ENCODE assay signal across 31 cellular contexts in genomic region chr4:87608229-87608628, GRCh38. TPM values are rescaled to one million over a fixed set of nuclear protein-coding genes. Genes with fewer than 3 reads are reported as not detected.
"Had no signal": no experiment of that assay in that cellular context is flagged by ENCODE, and none has a peak within 500 bp of the region (broad histone marks: within the 10 kb centered on the region; RNA-seq: fewer than 3 reads in every experiment).

Gene DSPP (plus strand): TSS chr4:87608529. CDS start chr4:87610909, 2,380 bp downstream.

- H3K27ac ChIP-seq: stomach, suprapubic skin, testis, thoracic aorta, thyroid gland, tibial artery, tibial nerve, transverse colon, upper lobe of left lung, upper lobe of right lung, uterus, vagina had no signal

- H3K27me3 Mint-ChIP-seq: stimulated activated memory B cell treated with anti-CD40 and anti-IgM and Interleukin-4, amounts not matched to agents 10 μg/mL and 1 μg/mL and 100 μg/mL, for 72 hours; stimulated activated naive B cell treated with anti-CD40 and anti-IgM and Interleukin-4, amounts not matched to agents 10 μg/mL and 1 μg/mL and 100 μg/mL, for 72 hours; stimulated activated naive CD8-positive, alpha-beta T cell treated with anti-CD3 and anti-CD28 coated beads, Interleukin-15, amount 100 ng/mL, for 72 hours; type B pancreatic cell had no signal

- ATAC-seq: stimulated activated effector memory CD8-positive, alpha-beta T cell treated with anti-CD3 and anti-CD28 coated beads, Interleukin-12 subunit alpha, Interleukin-12 subunit beta, amount 100 ng/mL, for 72 hours; stimulated activated memory B cell treated with anti-CD40 and anti-IgM and Interleukin-4, amounts not matched to agents 10 μg/mL and 1 μg/mL and 100 μg/mL, for 72 hours; stimulated activated naive B cell treated with anti-CD40 and anti-IgM and Interleukin-4, amounts not matched to agents 10 μg/mL and 1 μg/mL and 100 μg/mL, for 72 hours; stimulated activated naive CD8-positive, alpha-beta T cell treated with anti-CD3 and anti-CD28 coated beads, Interleukin-15, amount 100 ng/mL, for 72 hours; stimulated activated naive CD8-positive, alpha-beta T cell treated with anti-CD3 and anti-CD28 coated beads, Interleukin-15, Interleukin-2, amounts not matched to agents 100 U/mL and 50 U/mL, for 24 hours; upper lobe of right lung had no signal

- H3K4me3 ChIP-seq: stomach, suprapubic skin, testis, thoracic aorta, thyroid gland, tibial artery, tibial nerve, transverse colon, upper lobe of left lung, upper lobe of right lung, uterus, vagina had no signal

- H3K4me3 Mint-ChIP-seq: stimulated activated effector memory CD8-positive, alpha-beta T cell treated with anti-CD3 and anti-CD28 coated beads, Interleukin-12 subunit alpha, Interleukin-12 subunit beta, amount 100 ng/mL, for 72 hours; stimulated activated memory B cell treated with anti-CD40 and anti-IgM and Interleukin-4, amounts not matched to agents 10 μg/mL and 1 μg/mL and 100 μg/mL, for 72 hours; stimulated activated naive B cell treated with anti-CD40 and anti-IgM and Interleukin-4, amounts not matched to agents 10 μg/mL and 1 μg/mL and 100 μg/mL, for 72 hours; stimulated activated naive CD8-positive, alpha-beta T cell treated with anti-CD3 and anti-CD28 coated beads, Interleukin-15, amount 100 ng/mL, for 72 hours; stimulated activated naive CD8-positive, alpha-beta T cell treated with anti-CD3 and anti-CD28 coated beads, Interleukin-15, Interleukin-2, amounts not matched to agents 100 ng/mL and 50 ng/mL, for 24 hours; type B pancreatic cell had no signal

- H3K27ac Mint-ChIP-seq: stimulated activated effector memory CD8-positive, alpha-beta T cell treated with anti-CD3 and anti-CD28 coated beads, Interleukin-12 subunit alpha, Interleukin-12 subunit beta, amount 100 ng/mL, for 72 hours; stimulated activated memory B cell treated with anti-CD40 and anti-IgM and Interleukin-4, amounts not matched to agents 10 μg/mL and 1 μg/mL and 100 μg/mL, for 72 hours; stimulated activated naive B cell treated with anti-CD40 and anti-IgM and Interleukin-4, amounts not matched to agents 10 μg/mL and 1 μg/mL and 100 μg/mL, for 72 hours; stimulated activated naive CD8-positive, alpha-beta T cell treated with anti-CD3 and anti-CD28 coated beads, Interleukin-15, amount 100 ng/mL, for 72 hours; stimulated activated naive CD8-positive, alpha-beta T cell treated with anti-CD3 and anti-CD28 coated beads, Interleukin-15, Interleukin-2, amounts not matched to agents 100 ng/mL and 50 ng/mL, for 24 hours; type B pancreatic cell had no signal

- H3K27me3 ChIP-seq: stomach, suprapubic skin, testis, thyroid gland, tibial artery, tibial nerve, transverse colon, upper lobe of left lung, upper lobe of right lung, uterus, vagina had no signal

- H3K4me1 ChIP-seq: stomach, suprapubic skin, testis, thyroid gland, tibial artery, tibial nerve, transverse colon, upper lobe of left lung, upper lobe of right lung, uterus, vagina had no signal

- H3K9me3 Mint-ChIP-seq: stimulated activated effector memory CD8-positive, alpha-beta T cell treated with anti-CD3 and anti-CD28 coated beads, Interleukin-12 subunit alpha, Interleukin-12 subunit beta, amount 100 ng/mL, for 72 hours; stimulated activated memory B cell treated with anti-CD40 and anti-IgM and Interleukin-4, amounts not matched to agents 10 μg/mL and 1 μg/mL and 100 μg/mL, for 72 hours; stimulated activated naive B cell treated with anti-CD40 and anti-IgM and Interleukin-4, amounts not matched to agents 10 μg/mL and 1 μg/mL and 100 μg/mL, for 72 hours; stimulated activated naive CD8-positive, alpha-beta T cell treated with anti-CD3 and anti-CD28 coated beads, Interleukin-15, amount 100 ng/mL, for 72 hours; stimulated activated naive CD8-positive, alpha-beta T cell treated with anti-CD3 and anti-CD28 coated beads, Interleukin-15, Interleukin-2, amounts not matched to agents 100 ng/mL and 50 ng/mL, for 24 hours; type B pancreatic cell had no signal

- H3K4me1 Mint-ChIP-seq: stimulated activated effector memory CD8-positive, alpha-beta T cell treated with anti-CD3 and anti-CD28 coated beads, Interleukin-12 subunit alpha, Interleukin-12 subunit beta, amount 100 ng/mL, for 72 hours; stimulated activated memory B cell treated with anti-CD40 and anti-IgM and Interleukin-4, amounts not matched to agents 10 μg/mL and 1 μg/mL and 100 μg/mL, for 72 hours; stimulated activated naive B cell treated with anti-CD40 and anti-IgM and Interleukin-4, amounts not matched to agents 10 μg/mL and 1 μg/mL and 100 μg/mL, for 72 hours; stimulated activated naive CD8-positive, alpha-beta T cell treated with anti-CD3 and anti-CD28 coated beads, Interleukin-15, amount 100 ng/mL, for 72 hours had no signal

- H3K9me3 ChIP-seq: stomach, suprapubic skin, testis, thoracic aorta, thyroid gland, tibial artery, tibial nerve, transverse colon, upper lobe of left lung, upper lobe of right lung, uterus, vagina had no signal

- H3K36me3 Mint-ChIP-seq: stimulated activated effector memory CD8-positive, alpha-beta T cell treated with anti-CD3 and anti-CD28 coated beads, Interleukin-12 subunit alpha, Interleukin-12 subunit beta, amount 100 ng/mL, for 72 hours; stimulated activated memory B cell treated with anti-CD40 and anti-IgM and Interleukin-4, amounts not matched to agents 10 μg/mL and 1 μg/mL and 100 μg/mL, for 72 hours; stimulated activated naive B cell treated with anti-CD40 and anti-IgM and Interleukin-4, amounts not matched to agents 10 μg/mL and 1 μg/mL and 100 μg/mL, for 72 hours; type B pancreatic cell had no signal

- DNase-seq: stimulated activated CD4-positive, alpha-beta T cell treated with anti-CD3 and anti-CD28 coated beads, Interleukin-2, amount 100 ng/mL, for 48 hours; stimulated activated CD4-positive, alpha-beta T cell treated with anti-CD3 and anti-CD28 coated beads, Interleukin-4, amount 100 ng/mL, for 1 hour; stimulated activated CD4-positive, alpha-beta T cell treated with anti-CD3 and anti-CD28 coated beads, Interleukin-4, amount 100 ng/mL, for 24 hours; stimulated activated CD4-positive, alpha-beta T cell treated with anti-CD3 and anti-CD28 coated beads, Interleukin-4, amount 100 ng/mL, for 4 hours; stimulated activated CD8-positive, alpha-beta memory T cell treated with anti-CD3 and anti-CD28 coated beads, Interleukin-4, amount 100 ng/mL, for 48 hours; stimulated activated naive B cell treated with anti-CD40 and anti-IgM and Interleukin-4, amounts not matched to agents 10 μg/mL and 1 μg/mL and 100 μg/mL, for 72 hours; stimulated activated naive CD4-positive, alpha-beta T cell; stimulated activated naive CD4-positive, alpha-beta T cell treated with Interleukin-2 at 50 U/mL for 16 hours; stimulated activated naive CD8-positive, alpha-beta T cell treated with anti-CD3 and anti-CD28 coated beads, Interleukin-15, amount 100 ng/mL, for 72 hours; stimulated activated naive CD8-positive, alpha-beta T cell treated with anti-CD3 and anti-CD28 coated beads, Interleukin-15, Interleukin-2, amounts not matched to agents 100 U/mL and 50 U/mL, for 24 hours; stomach; substantia nigra; testis; thyroid gland; tibial artery; transverse colon; trophoblast cell; upper lobe of left lung; upper lobe of right lung; uterus had no signal

- H3K36me3 ChIP-seq: stomach, suprapubic skin, thoracic aorta, thyroid gland, tibial artery, tibial nerve, transverse colon, upper lobe of left lung, upper lobe of right lung, uterus, vagina had no signal

RNA-seq across cellular contexts. Expression of gene DSPP, which starts in this region (rescaled TPM):
- total RNA-seq: stomach, subcutaneous adipose tissue, suprapubic skin, testis, thoracic aorta, tibial nerve, transverse colon, upper lobe of left lung, upper lobe of right lung, ureter, urinary bladder, uterus, vagina had no signal
- polyA plus RNA-seq: stomach, urinary bladder had no signal
